8 cellular contexts compared by ENCODE assay signal in the genomic region with DNA sequence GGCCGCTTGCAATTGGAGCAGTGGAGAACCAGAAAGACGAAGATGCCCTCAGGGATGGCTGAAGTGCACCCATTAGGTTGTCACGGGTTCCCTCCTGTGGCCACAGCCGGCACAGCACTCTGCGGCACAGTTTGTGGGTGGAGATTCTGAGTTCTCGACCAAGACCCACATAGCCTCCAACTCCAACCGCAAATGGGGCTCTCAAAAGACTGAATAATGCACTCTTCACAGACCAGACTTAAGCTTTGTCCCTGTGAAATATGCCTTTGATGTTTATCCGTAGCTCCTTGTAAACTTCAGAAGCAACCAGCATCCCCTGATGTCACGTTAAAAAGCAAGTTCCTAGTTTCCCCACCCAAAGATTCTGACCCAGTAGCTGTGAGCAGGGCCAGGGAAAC. TPM values are rescaled to one million over a fixed set of nuclear protein-coding genes. Genes with fewer than 3 reads are reported as not detected.
DNase-seq lines count a peak whose midpoint lies in the region; ATAC-seq and TF ChIP-seq lines count a peak whose summit lies in the region.

No MANE protein-coding gene starts in this region.

- TF ChIP-seq CTCF in GM12872 (IDR thresholded peaks at IDR 0.05; ENCODE audit: insufficient read depth, low read depth, low read length) = peak; percentile 97
- peak; percentile 91 for TF ChIP-seq CTCF in HFF-Myc (IDR thresholded peaks at IDR 0.05; ENCODE audit: low read depth, low read length, missing control alignments)
- peak; percentile 94 for TF ChIP-seq CTCF in retinal pigment epithelial cell (conservative IDR thresholded peaks at IDR 0.05; ENCODE audit: low read depth, low read length)

- intact Hi-C loops in left ventricle myocardium superior (cut with micrococcal nuclease) = no loop called here

- ATAC-seq in left ventricle myocardium superior = peak; percentile 95

- H3K4me3 ChIP-seq in HFF-Myc (replicated peaks; ENCODE audit: low read depth, low read length) (no peak overlapping the region), retinal pigment epithelial cell (ENCODE audit: low read length) (no peak overlapping the region)

- DNase-seq in HFF-Myc (ENCODE audit: extremely low read depth, low read depth) = peak; percentile 43
- peak; percentile 79 for DNase-seq in NAMALWA (ENCODE audit: low spot score)
- peak; percentile 44 for DNase-seq in SKM-1 treated with dmso at 0.1 percent for 144 hours (lab: John Stamatoyannopoulos, UW; ENCODE audit: unreplicated experiment)
- DNase-seq in activated naive CD8-positive, alpha-beta T cell treated with anti-CD3 and anti-CD28 coated beads, Interleukin-2, amount 50 U/mL, for 16 hours (ENCODE audit: low read depth, low spot score) = peak; percentile 32
- DNase-seq in left ventricle myocardium superior = peak; percentile 86
- no peak for DNase-seq in retinal pigment epithelial cell (ENCODE audit: low read depth)
- DNase-seq in cortex of kidney (lab: John Stamatoyannopoulos, UW) = no peak

RNA-seq across cellular contexts. Expression of gene CST9, which starts 0.9 kb away (rescaled TPM):
- not detected for total RNA-seq in left ventricle myocardium superior

RNA-seq across cellular contexts. Expression of gene CST3, which starts 31.1 kb away (rescaled TPM):
- total RNA-seq in left ventricle myocardium superior = 887 TPM

RNA-seq across cellular contexts. Expression of gene CST9L, which starts 38.4 kb away (rescaled TPM):
- total RNA-seq in left ventricle myocardium superior = not detected

Comparison
In these comparisons a context has a peak if more than half of its experiments do, and no peak if none do; other contexts are left out.
1. DNase-seq: peak in HFF-Myc (single experiment), NAMALWA (single experiment), SKM-1 treated with dmso at 0.1 percent for 144 hours (single experiment), activated naive CD8-positive, alpha-beta T cell treated with anti-CD3 and anti-CD28 coated beads, Interleukin-2, amount 50 U/mL, for 16 hours (single experiment) and left ventricle myocardium superior (single experiment); none in retinal pigment epithelial cell (single experiment) and cortex of kidney (single experiment).
2. Peak in every context shown above with its lines, with median percentiles within 50 percentile points of each other: CTCF ChIP-seq.